8 cellular contexts compared by ENCODE assay signal in the genomic region with DNA sequence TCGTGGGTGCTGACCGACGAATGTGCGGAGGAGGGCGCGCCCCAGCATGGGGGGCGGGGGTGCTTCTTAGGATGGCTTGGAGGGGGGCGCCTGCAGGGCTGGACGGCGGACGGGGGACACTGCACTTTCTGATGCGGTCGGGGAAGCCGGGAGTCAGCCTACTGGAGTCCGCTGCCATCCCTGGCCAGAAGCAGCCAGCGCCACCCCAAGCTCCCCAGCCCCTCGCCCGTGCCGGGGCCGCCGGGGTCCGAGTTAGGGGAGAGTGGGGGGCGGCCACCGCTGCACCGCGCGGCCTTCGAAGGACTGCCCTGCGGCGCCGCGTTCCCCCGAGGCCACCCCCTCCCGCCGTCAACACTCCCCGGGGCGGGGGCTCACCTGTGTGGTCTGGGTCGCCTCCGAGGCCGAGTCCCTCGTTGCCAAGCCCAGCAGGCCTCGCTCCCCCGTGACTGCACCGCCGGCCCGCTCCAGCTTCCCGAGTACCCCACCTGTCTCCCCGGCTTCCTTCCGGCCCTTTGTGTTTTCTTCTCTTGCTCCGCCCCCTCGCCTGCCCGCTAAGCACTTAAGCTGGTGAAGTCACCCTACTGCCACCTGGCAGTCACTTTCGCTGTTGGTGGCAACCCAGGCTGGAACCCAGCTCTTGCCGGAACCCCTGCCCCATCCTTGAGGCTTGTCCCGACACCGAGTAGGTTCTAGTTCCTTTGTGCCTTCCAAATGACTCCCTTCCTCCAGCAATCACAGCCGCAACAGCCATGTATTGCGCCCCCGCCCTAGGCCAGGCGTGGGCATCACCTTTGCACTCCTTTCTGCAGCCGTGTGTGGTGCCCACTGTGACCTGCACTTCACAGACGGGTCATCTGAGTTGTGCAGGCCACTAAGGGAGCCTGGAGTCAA. TPM values are rescaled to one million over a fixed set of nuclear protein-coding genes. Genes with fewer than 3 reads are reported as not detected.
DNase-seq lines count a peak whose midpoint lies in the region; ATAC-seq, FAIRE-seq and TF ChIP-seq lines count a peak whose summit lies in the region.

A gene with protein sequence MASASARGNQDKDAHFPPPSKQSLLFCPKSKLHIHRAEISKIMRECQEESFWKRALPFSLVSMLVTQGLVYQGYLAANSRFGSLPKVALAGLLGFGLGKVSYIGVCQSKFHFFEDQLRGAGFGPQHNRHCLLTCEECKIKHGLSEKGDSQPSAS (minus strand): TSS at position 492 of the 891 bp plus-strand sequence. CDS start 2,225 bp downstream, outside the sequence.

- TF ChIP-seq POLR2A in GM12892 (IDR thresholded peaks at IDR 0.05; ENCODE audit: low read depth, low read length) (peak; percentile 65; the same call in 1 of the 2 replicates), GM12878 (IDR thresholded peaks at IDR 0.05; ENCODE audit: low read depth, low read length) (peak; percentile 92)

- DNase-seq in GM12892 (ENCODE audit: insufficient read length) (peak; percentile 81), NCI-H128 (lab: John Stamatoyannopoulos, UW; ENCODE audit: unreplicated experiment) (peak; percentile 66), GM12878 (ENCODE audit: low read depth, low spot score) (peak; percentile 39), iPS-NIHi11 (ENCODE audit: low spot score) (peak; percentile 90), inferior parietal cortex (ENCODE audit: extremely low spot score) (no peak)
- DNase-seq in stimulated activated CD4-positive, alpha-beta T cell treated with anti-CD3 and anti-CD28 coated beads, Interleukin-1b, Interleukin-23, amount 100 ng/mL, for 1 hour (ENCODE audit: low read depth in 2 of 2), result peak; percentile 51 to 71

- H2AFZ ChIP-seq in GM12878 (ENCODE audit: control insufficient read depth, low read depth, low read length), result peak within 1 kb of the TSS; percentile 92

- FAIRE-seq in GM12892 (lab: Jason Lieb, UNC), result peak; percentile 84
- FAIRE-seq in GM12878 (lab: Jason Lieb, UNC), result peak; percentile 89

- RAD21 ChIA-PET in GM12878 (lab: Charles Lee; ENCODE audit: unreplicated experiment), result interaction anchor here (0.7 to 1.7 kb wide), 10 partner anchors 38 to 516 kb away, joined by 3 to 6 read pairs (median 3); partner anchors contain the start of gene FRYL

- H3K36me3 ChIP-seq in GM12878 (ENCODE audit: control insufficient read depth in 2 of 2, insufficient read depth in 2 of 2, low read length in 1 of 2), result 0 out of 4 replicates have a peak, but pooled peaks cover 0 to 5% of the 10 kb centered on the region in 2 experiments

- POLR2A ChIA-PET in GM12878 (lab: Charles Lee), result no interaction called here

- H3K79me2 ChIP-seq in GM12878 (ENCODE audit: control insufficient read depth, insufficient read depth, low read length), result peaks cover 5% of the 10 kb centered on the region

- in situ Hi-C loops in GM12878 (cut with MboI), result no loop called here

- no peak for TF ChIP-seq EP300 in GM12878 (IDR thresholded peaks at IDR 0.05; ENCODE audit: borderline replicate concordance in 1 of 2, control insufficient read depth in 1 of 2, low read depth in 2 of 2, low read length in 2 of 2)

- H4K20me1 ChIP-seq in GM12878 (ENCODE audit: control insufficient read depth, insufficient read depth), result no peaks in the 10 kb centered on the region

- no peaks in the 10 kb centered on the region for H3K27me3 ChIP-seq in GM12878 (replicated peaks in 1 of 2; ENCODE audit: control insufficient read depth in 2 of 2, insufficient read depth in 2 of 2, low read length in 1 of 2)

- no peaks in the 10 kb centered on the region for H3K9me3 ChIP-seq in GM12878 (replicated peaks; ENCODE audit: control insufficient read depth, insufficient read depth, low read length)

- BruUV-seq in GM12878 (replicated peaks; lab: Mats Ljungman, UMichigan), result no TSS peak

- H3K4me2 ChIP-seq in GM12878 (ENCODE audit: control insufficient read depth, insufficient read depth), result peak within 1 kb of the TSS; percentile 93

- peak within 1 kb of the TSS; percentile 86 for H3K4me3 ChIP-seq in GM12878

- WGBS in GM12878 (ENCODE audit: insufficient coverage, insufficient replicate concordance, low lambda C conversion rate, missing lambda C conversion rate), result 6% methylated on average over 38 of the region's 62 CpGs

- peak within 1 kb of the TSS; percentile 60; the same call in 1 of the 2 replicates for H3K9ac ChIP-seq in GM12878 (ENCODE audit: control insufficient read depth, insufficient read depth, low read length)

- peak; percentile 98 for ATAC-seq in HG02678 (IDR thresholded peaks at IDR 0.05; ENCODE audit: unreplicated experiment)
- peak; percentile 96 for ATAC-seq in GM12878

- H3K27ac ChIP-seq in GM12878 (ENCODE audit: control insufficient read depth, insufficient read depth), result peak within 1 kb of the TSS; percentile 43; the same call in 1 of the 2 replicates

- intact Hi-C loops in T-helper 2 cell treated with Interferon-gamma antibody and Interleukin-4, amounts not matched to agents 100 ng/mL and 5 ng/mL, for 36 hours (cut with micrococcal nuclease), result loop anchor here (1.0 to 5.0 kb wide), 4 partner anchors 75 to 564 kb away; partner anchors contain the start of genes FRYL, OCIAD1 and SLAIN2
- intact Hi-C loops in GM12878 (cut with micrococcal nuclease; ENCODE audit: unreplicated experiment), result loop anchor here (2.0 to 5.0 kb wide), 3 partner anchors 126 to 328 kb away; partner anchors contain the start of gene FRYL

- CTCF ChIA-PET in GM12878 (lab: Yijun Ruan, JAX), result interaction anchor here (0.7 to 3.8 kb wide), 10 partner anchors 9 to 328 kb away, joined by 3 to 23 read pairs (median 4); partner anchors contain the start of gene FRYL

- SMC1A ChIA-PET in GM12878 (lab: Charles Lee; ENCODE audit: uncharacterized antibody, unreplicated experiment), result interaction anchor here (0.9 to 2.1 kb wide), 5 partner anchors 26 to 328 kb away, joined by 3 to 5 read pairs (median 3); no protein-coding TSS in a partner anchor

- peak; percentile 26 to 55 (median 34); a peak in 4 of 6 replicates for TF ChIP-seq CTCF in GM12878 (IDR thresholded peaks at IDR 0.05 in 2 of 3, conservative IDR thresholded peaks at IDR 0.05 in 1 of 3; ENCODE audit: control insufficient read depth in 2 of 3, extremely low read depth in 1 of 3, insufficient read depth in 1 of 3, low read depth in 3 of 3, low read length in 3 of 3)

- peak; percentile 50 for TF ChIP-seq RAD21 in GM12878 (IDR thresholded peaks at IDR 0.05; ENCODE audit: insufficient read depth, low read depth, low read length)

- 0 out of 2 replicates have a peak, but pooled peaks cover 4% of the 10 kb centered on the region for H3K4me1 ChIP-seq in GM12878 (ENCODE audit: control insufficient read depth, insufficient read depth, low read length)

TF ChIP-seq in GM12878, 131 proteins besides CTCF, POLR2A, EP300 and RAD21 (continues in another document):
- TF ChIP-seq MYB (IDR thresholded peaks at IDR 0.05; ENCODE audit: borderline replicate concordance, low read depth, low read length) (no peak), YBX1 (IDR thresholded peaks at IDR 0.05) (no peak)
- TF ChIP-seq, protein P1, sequence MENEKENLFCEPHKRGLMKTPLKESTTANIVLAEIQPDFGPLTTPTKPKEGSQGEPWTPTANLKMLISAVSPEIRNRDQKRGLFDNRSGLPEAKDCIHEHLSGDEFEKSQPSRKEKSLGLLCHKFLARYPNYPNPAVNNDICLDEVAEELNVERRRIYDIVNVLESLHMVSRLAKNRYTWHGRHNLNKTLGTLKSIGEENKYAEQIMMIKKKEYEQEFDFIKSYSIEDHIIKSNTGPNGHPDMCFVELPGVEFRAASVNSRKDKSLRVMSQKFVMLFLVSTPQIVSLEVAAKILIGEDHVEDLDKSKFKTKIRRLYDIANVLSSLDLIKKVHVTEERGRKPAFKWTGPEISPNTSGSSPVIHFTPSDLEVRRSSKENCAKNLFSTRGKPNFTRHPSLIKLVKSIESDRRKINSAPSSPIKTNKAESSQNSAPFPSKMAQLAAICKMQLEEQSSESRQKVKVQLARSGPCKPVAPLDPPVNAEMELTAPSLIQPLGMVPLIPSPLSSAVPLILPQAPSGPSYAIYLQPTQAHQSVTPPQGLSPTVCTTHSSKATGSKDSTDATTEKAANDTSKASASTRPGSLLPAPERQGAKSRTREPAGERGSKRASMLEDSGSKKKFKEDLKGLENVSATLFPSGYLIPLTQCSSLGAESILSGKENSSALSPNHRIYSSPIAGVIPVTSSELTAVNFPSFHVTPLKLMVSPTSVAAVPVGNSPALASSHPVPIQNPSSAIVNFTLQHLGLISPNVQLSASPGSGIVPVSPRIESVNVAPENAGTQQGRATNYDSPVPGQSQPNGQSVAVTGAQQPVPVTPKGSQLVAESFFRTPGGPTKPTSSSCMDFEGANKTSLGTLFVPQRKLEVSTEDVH (IDR thresholded peaks at IDR 0.05; ENCODE audit: low read depth, partially characterized antibody), result no peak
- TF ChIP-seq, protein P2, sequence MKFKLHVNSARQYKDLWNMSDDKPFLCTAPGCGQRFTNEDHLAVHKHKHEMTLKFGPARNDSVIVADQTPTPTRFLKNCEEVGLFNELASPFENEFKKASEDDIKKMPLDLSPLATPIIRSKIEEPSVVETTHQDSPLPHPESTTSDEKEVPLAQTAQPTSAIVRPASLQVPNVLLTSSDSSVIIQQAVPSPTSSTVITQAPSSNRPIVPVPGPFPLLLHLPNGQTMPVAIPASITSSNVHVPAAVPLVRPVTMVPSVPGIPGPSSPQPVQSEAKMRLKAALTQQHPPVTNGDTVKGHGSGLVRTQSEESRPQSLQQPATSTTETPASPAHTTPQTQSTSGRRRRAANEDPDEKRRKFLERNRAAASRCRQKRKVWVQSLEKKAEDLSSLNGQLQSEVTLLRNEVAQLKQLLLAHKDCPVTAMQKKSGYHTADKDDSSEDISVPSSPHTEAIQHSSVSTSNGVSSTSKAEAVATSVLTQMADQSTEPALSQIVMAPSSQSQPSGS (IDR thresholded peaks at IDR 0.05; ENCODE audit: low read length), result no peak

RNA-seq across cellular contexts. Expression of the gene that starts here (rescaled TPM):
- polyA plus RNA-seq in GM12892 (2012; ENCODE audit: missing spikeins), result 76.6 TPM
- total RNA-seq in T-helper 2 cell treated with Interferon-gamma antibody and Interleukin-4, amounts not matched to agents 100 ng/mL and 5 ng/mL, for 36 hours, result 84.8 and 85.4 TPM in 2 replicates
- total RNA-seq in GM12878 (2013; cell fraction: nucleolus; rRNA removed), result 13.6 and 14.8 TPM in 2 replicates
- total RNA-seq in GM12878 (2014; rRNA removed) (74.3 and 82.6 TPM in 2 replicates), GM12878 (2014; rRNA removed; fragmentation: Illumina TruSeq; extraction: Trizol) (42.1 and 42.4 TPM in 2 replicates), GM12878 (2021) (44.5 and 53.7 TPM in 2 replicates)
- polyA plus RNA-seq in GM12878 (2011; ENCODE audit: low read depth), result 55.1 TPM
- polyA plus RNA-seq in GM12878 (2011; rRNA removed) (100 and 114 TPM in 2 replicates), GM12878 (2014; fragmentation: Illumina TruSeq; extraction: Trizol) (26.2 and 70.2 TPM in 2 replicates), GM12878 (2014; fragmentation: Nextera tagmentation; extraction: Ambion mirVana) (10 to 100 TPM; 60.1 to 65.1 TPM), GM12878 (2014; rRNA removed) (69.9 and 88.7 TPM in 2 replicates), GM12878 (2016; fragmentation: Nextera tagmentation; extraction: Ambion mirVana) (100 to 1,000 TPM; 135 to 140 TPM)
- polyA plus RNA-seq in GM12878 (2011; cell fraction: cytosol; rRNA removed), result 74.0 and 96.8 TPM in 2 replicates
- polyA plus RNA-seq in GM12878 (2011; cell fraction: nucleus; rRNA removed), result 53.2 and 71.9 TPM in 2 replicates
- polyA plus RNA-seq in GM12878 (2012), result 43.1 and 65.6 TPM in 2 replicates
- 23.6 and 34.9 TPM in 2 replicates for polyA minus RNA-seq in GM12878 (2011; rRNA and poly(A)+ RNA removed)
- 6.3 and 20.0 TPM in 2 replicates for polyA minus RNA-seq in GM12878 (2011; cell fraction: cytosol; rRNA and poly(A)+ RNA removed)
- polyA minus RNA-seq in GM12878 (2011; cell fraction: nucleus; rRNA and poly(A)+ RNA removed), result 19.2 and 26.4 TPM in 2 replicates
